ENCODE assay signal across 8 cellular contexts in genomic region chr7:6577369-6578113, GRCh38. TPM values are rescaled to one million over a fixed set of nuclear protein-coding genes. Genes with fewer than 3 reads are reported as not detected.
DNase-seq lines count a peak whose midpoint lies in the region; ATAC-seq and TF ChIP-seq lines count a peak whose summit lies in the region.

ZDHHC4 (plus strand) TSS chr7:6577454; CDS start chr7:6580562, 3,108 bp downstream.

- H3K27ac Mint-ChIP-seq in activated CD4-positive, alpha-beta T cell treated with anti-CD3 and anti-CD28 coated beads for 36 hours = peak within 1 kb of the TSS; percentile 88

- peaks cover 25% of the 10 kb centered on the region for H3K4me1 Mint-ChIP-seq in activated CD4-positive, alpha-beta T cell treated with anti-CD3 and anti-CD28 coated beads for 36 hours

- CTCF ChIA-PET in activated CD4-positive, alpha-beta T cell treated with anti-CD3 and anti-CD28 coated beads for 36 hours (lab: Charles Lee) = interaction anchor here (0.7 to 1.7 kb wide), 6 partner anchors 11 to 62 kb away, joined by 3 to 8 read pairs (median 4); partner anchors contain the start of gene INTS15

- no peak for TF ChIP-seq CTCF in choroid plexus epithelial cell (conservative IDR thresholded peaks at IDR 0.05; ENCODE audit: low read depth, low read length)

- ATAC-seq in HG03432 (IDR thresholded peaks at IDR 0.05; ENCODE audit: unreplicated experiment) = peak; percentile 98
- ATAC-seq in activated CD4-positive, alpha-beta T cell treated with anti-CD3 and anti-CD28 coated beads for 36 hours = peak; percentile 97
- peak; percentile 99 for ATAC-seq in left colon

- no peaks in the 10 kb centered on the region for H3K27me3 Mint-ChIP-seq in activated CD4-positive, alpha-beta T cell treated with anti-CD3 and anti-CD28 coated beads for 36 hours

- H3K4me3 Mint-ChIP-seq in activated CD4-positive, alpha-beta T cell treated with anti-CD3 and anti-CD28 coated beads for 36 hours = peak within 1 kb of the TSS; percentile 83

- peak; percentile 97 for TF ChIP-seq POLR2A in GM19193 (IDR thresholded peaks at IDR 0.05; ENCODE audit: extremely low read depth, insufficient read depth, insufficient read length)

- H3K36me3 Mint-ChIP-seq in activated CD4-positive, alpha-beta T cell treated with anti-CD3 and anti-CD28 coated beads for 36 hours (ENCODE audit: low read depth) = peaks cover 27% of the 10 kb centered on the region

- H3K4me3 ChIP-seq in choroid plexus epithelial cell (ENCODE audit: low read depth, low read length) = peak within 1 kb of the TSS; percentile 83

- intact Hi-C loops in activated CD4-positive, alpha-beta T cell treated with anti-CD3 and anti-CD28 coated beads for 36 hours (cut with DNase I, micrococcal nuclease) = loop anchor here (1.0 kb wide), 4 partner anchors 13 to 130 kb away; partner anchors contain the start of genes INTS15 (in 2 of the 2) and ZNF316 (in 1 of the 2)
- intact Hi-C loops in left colon (cut with DNase I, micrococcal nuclease) = no loop called here

- H3K9me3 Mint-ChIP-seq in activated CD4-positive, alpha-beta T cell treated with anti-CD3 and anti-CD28 coated beads for 36 hours (ENCODE audit: low read depth) = no peaks in the 10 kb centered on the region

- DNase-seq in Ammon's horn (ENCODE audit: low spot score) (peak; percentile 88), NCI-H510A treated with DMSO at 0.1 percent for 48 hours (lab: John Stamatoyannopoulos, UW) (peak; percentile 57), choroid plexus epithelial cell (ENCODE audit: low read depth) (peak; percentile 90), left colon (peak; percentile 88 to 92)
- peak; percentile 94 for DNase-seq in activated CD4-positive, alpha-beta T cell treated with anti-CD3 and anti-CD28 coated beads for 36 hours
- peak; percentile 73 to 84 for DNase-seq in stimulated activated CD4-positive, alpha-beta T cell treated with anti-CD3 and anti-CD28 coated beads, Interleukin-1b, Interleukin-23, amount 100 ng/mL, for 4 hours (ENCODE audit: low read depth in 2 of 2)

- POLR2A ChIA-PET in activated CD4-positive, alpha-beta T cell treated with anti-CD3 and anti-CD28 coated beads for 36 hours (lab: Charles Lee) = interaction anchor here (0.6 to 1.6 kb wide), 3 partner anchors 12 to 728 kb away, joined by 3 to 8 read pairs (median 3); partner anchors contain the start of gene INTS15

RNA-seq across cellular contexts. Expression of gene ZDHHC4, which starts in this region (rescaled TPM):
- 10 to 100 TPM; 30.1 to 34.1 TPM for total RNA-seq in activated CD4-positive, alpha-beta T cell treated with anti-CD3 and anti-CD28 coated beads for 36 hours
- total RNA-seq in left colon = 10 to 100 TPM; 37.6 to 51.1 TPM

Comparison
In these comparisons a context has a peak if more than half of its experiments do, and no peak if none do; other contexts are left out.
1. Peak in every context shown above with its lines: DNase-seq, ATAC-seq and H3K4me3 ChIP-seq.
2. intact Hi-C loops: an anchor here in activated CD4-positive, alpha-beta T cell treated with anti-CD3 and anti-CD28 coated beads for 36 hours (1.0 kb wide); none called in left colon.